Comparison of ENCODE assay signal across 1 cellular context in genomic region chr22:35030112-35030511, GRCh38. TPM values are rescaled to one million over a fixed set of nuclear protein-coding genes. Genes with fewer than 3 reads are reported as not detected.
"Had no signal": no experiment of that assay in that cellular context is flagged by ENCODE, and none has a peak within 500 bp of the region (broad histone marks: within the 10 kb centered on the region; RNA-seq: fewer than 3 reads in every experiment).

No MANE protein-coding gene starts in this region.

RNA-seq across cellular contexts. Expression of gene ISX, which starts 35.8 kb away (rescaled TPM):
- total RNA-seq: G401 had no signal
